Comparison of ENCODE assay signal across 27 cellular contexts in the genomic region with DNA sequence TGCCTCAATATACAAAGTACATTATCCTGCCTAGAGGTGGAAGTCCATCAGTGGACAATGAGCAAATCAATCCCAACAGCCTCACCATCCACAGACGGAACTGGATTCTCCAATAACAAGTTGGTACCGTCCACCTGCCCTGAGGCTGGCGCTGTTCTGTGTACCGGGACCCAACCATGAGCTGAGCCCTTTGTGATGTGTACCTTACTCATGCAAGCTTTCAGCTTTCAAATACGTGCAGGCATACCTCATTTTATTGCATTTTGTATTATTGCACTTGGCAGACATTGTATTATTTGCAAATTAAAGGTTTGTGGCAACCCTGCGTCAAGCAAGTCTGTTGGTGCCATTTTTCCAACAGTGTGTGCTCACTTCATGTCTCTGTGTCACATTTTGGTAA.
DNase-seq lines count a peak whose midpoint lies in the region; ATAC-seq, FAIRE-seq and TF ChIP-seq lines count a peak whose summit lies in the region.
"Had no signal": no experiment of that assay in that cellular context is flagged by ENCODE, and none has a peak within 500 bp of the region (broad histone marks: within the 10 kb centered on the region; RNA-seq: fewer than 3 reads in every experiment).

No MANE protein-coding gene starts in this region.

- TF ChIP-seq CTCF in mucosa of descending colon (IDR thresholded peaks at IDR 0.05) = no peak

- no peak for FAIRE-seq in small intestine (lab: Jason Lieb, UNC)
- FAIRE-seq: A549, D721Med, GM12878, GM12892, GM18507, GM19239 had no signal

- no peak overlapping the region for H3K27ac ChIP-seq in small intestine (ENCODE audit: low read depth in 1 of 2, low read length in 1 of 2)
- H3K27ac ChIP-seq: 22Rv1; A549; BLaER1 treated with 17β-estradiol and CSF1 and Interleukin-3, amounts not matched to agents 10 nM and 100 nM; C4-2B had no signal

- no peak overlapping the region for H3K4me3 ChIP-seq in mucosa of descending colon
- H3K4me3 ChIP-seq in small intestine (ENCODE audit: low read depth in 1 of 2, low read length in 2 of 2) = no peak overlapping the region
- H3K4me3 ChIP-seq: A549; BLaER1 treated with 17β-estradiol and CSF1 and Interleukin-3, amounts not matched to agents 10 nM and 100 nM; GM12878 had no signal

- no peaks in the 10 kb centered on the region for H3K9me3 ChIP-seq in mucosa of descending colon
- no peaks in the 10 kb centered on the region for H3K9me3 ChIP-seq in small intestine (ENCODE audit: control insufficient read depth, low read depth)
- H3K9me3 ChIP-seq: A549, Caco-2 had no signal

- POLR2A ChIA-PET in activated CD4-positive, alpha-beta T cell treated with anti-CD3 and anti-CD28 coated beads, Interleukin-2, amount 10 ng/mL, durations not matched to agents 7 days and 5 days (lab: Charles Lee) = no interaction called here

- H3K36me3 ChIP-seq in mucosa of descending colon (ENCODE audit: low read depth) = no peaks in the 10 kb centered on the region
- H3K36me3 ChIP-seq in small intestine (ENCODE audit: control insufficient read depth in 2 of 2, insufficient read depth in 2 of 2, low read length in 2 of 2) = no peaks in the 10 kb centered on the region
- H3K36me3 ChIP-seq: BLaER1 treated with 17β-estradiol and CSF1 and Interleukin-3, amounts not matched to agents 10 nM and 100 nM had no signal

- intact Hi-C loops in activated CD4-positive, alpha-beta T cell treated with anti-CD3 and anti-CD28 coated beads, Interleukin-2, amount 10 ng/mL, durations not matched to agents 24 days and 14 days (cut with micrococcal nuclease) = no loop called here
- intact Hi-C loops in mucosa of descending colon (cut with DNase I, micrococcal nuclease) = no loop called here

- H3K4me1 Mint-ChIP-seq in activated CD4-positive, alpha-beta T cell treated with anti-CD3 and anti-CD28 coated beads, Interleukin-2, amount 10 ng/mL, durations not matched to agents 24 days and 14 days = no peaks in the 10 kb centered on the region
- no peaks in the 10 kb centered on the region for H3K4me1 Mint-ChIP-seq in activated CD4-positive, alpha-beta T cell treated with anti-CD3 and anti-CD28 coated beads, Interleukin-2, amount 10 ng/mL, durations not matched to agents 7 days and 5 days
- H3K4me1 Mint-ChIP-seq: B cell had no signal

- peak; percentile 77 for ATAC-seq in mucosa of descending colon
- ATAC-seq in GM18867 (IDR thresholded peaks at IDR 0.05; ENCODE audit: unreplicated experiment) = no peak
- ATAC-seq: A549; CD8-positive, alpha-beta T cell; GM12878 had no signal

- no peaks in the 10 kb centered on the region for H3K36me3 Mint-ChIP-seq in activated CD4-positive, alpha-beta T cell treated with anti-CD3 and anti-CD28 coated beads, Interleukin-2, amount 10 ng/mL, durations not matched to agents 24 days and 14 days (ENCODE audit: low read depth)
- no peaks in the 10 kb centered on the region for H3K36me3 Mint-ChIP-seq in activated CD4-positive, alpha-beta T cell treated with anti-CD3 and anti-CD28 coated beads, Interleukin-2, amount 10 ng/mL, durations not matched to agents 7 days and 5 days (ENCODE audit: low read depth)
- H3K36me3 Mint-ChIP-seq: CD8-positive, alpha-beta T cell had no signal

- DNase-seq in activated CD4-positive, alpha-beta T cell treated with anti-CD3 and anti-CD28 coated beads, Interleukin-2, amount 10 ng/mL, durations not matched to agents 24 days and 14 days = peak; percentile 8
- DNase-seq in activated CD4-positive, alpha-beta T cell treated with anti-CD3 and anti-CD28 coated beads, Interleukin-2, amount 10 ng/mL, durations not matched to agents 7 days and 5 days = no peak
- DNase-seq in mucosa of descending colon (peak in 2 of 3 donors; percentile 33 to 56), small intestine (peak; percentile 9), dermis blood vessel endothelial cell (no peak), NCI-H1092 treated with DMSO at 0.1 percent for 48 hours (lab: John Stamatoyannopoulos, UW) (no peak)
- DNase-seq: AML-193; Caco-2; Calu3; CD4-positive, alpha-beta T cell; CD8-positive, alpha-beta T cell; DMS53; DMS79; DND-41; EL; GDM1 had no signal

- H3K27me3 ChIP-seq in small intestine (ENCODE audit: control insufficient read depth in 2 of 2, insufficient read depth in 2 of 2, low read length in 2 of 2) = no peaks in the 10 kb centered on the region
- H3K27me3 ChIP-seq: BLaER1 treated with 17β-estradiol and CSF1 and Interleukin-3, amounts not matched to agents 10 nM and 100 nM had no signal

- 18 to 64% (median 34%) methylated on average over 6 of the region's 6 CpGs for WGBS in small intestine, 3 donors

- H3K4me1 ChIP-seq in mucosa of descending colon (ENCODE audit: low read depth) (peaks cover 6% of the 10 kb centered on the region), small intestine (ENCODE audit: control insufficient read depth in 2 of 2, insufficient read depth in 1 of 2, low read depth in 1 of 2, low read length in 1 of 2) (no peaks in the 10 kb centered on the region)
- H3K4me1 ChIP-seq: A549; BLaER1 treated with 17β-estradiol and CSF1 and Interleukin-3, amounts not matched to agents 10 nM and 100 nM; Caco-2 had no signal

- H3K4me3 Mint-ChIP-seq in activated CD4-positive, alpha-beta T cell treated with anti-CD3 and anti-CD28 coated beads, Interleukin-2, amount 10 ng/mL, durations not matched to agents 24 days and 14 days = no peak overlapping the region
- H3K4me3 Mint-ChIP-seq in activated CD4-positive, alpha-beta T cell treated with anti-CD3 and anti-CD28 coated beads, Interleukin-2, amount 10 ng/mL, durations not matched to agents 7 days and 5 days = no peak overlapping the region
- H3K4me3 Mint-ChIP-seq: B cell; CD4-positive, alpha-beta T cell; CD8-positive, alpha-beta T cell had no signal

- H3K27ac Mint-ChIP-seq in activated CD4-positive, alpha-beta T cell treated with anti-CD3 and anti-CD28 coated beads, Interleukin-2, amount 10 ng/mL, durations not matched to agents 24 days and 14 days = no peak overlapping the region
- H3K27ac Mint-ChIP-seq in activated CD4-positive, alpha-beta T cell treated with anti-CD3 and anti-CD28 coated beads, Interleukin-2, amount 10 ng/mL, durations not matched to agents 7 days and 5 days = no peak overlapping the region
- H3K27ac Mint-ChIP-seq: B cell; CD4-positive, alpha-beta T cell; CD8-positive, alpha-beta T cell had no signal

- CTCF ChIA-PET in activated CD4-positive, alpha-beta T cell treated with anti-CD3 and anti-CD28 coated beads, Interleukin-2, amount 10 ng/mL, durations not matched to agents 7 days and 5 days (lab: Charles Lee) = no interaction called here

- H3K27me3 Mint-ChIP-seq in activated CD4-positive, alpha-beta T cell treated with anti-CD3 and anti-CD28 coated beads, Interleukin-2, amount 10 ng/mL, durations not matched to agents 24 days and 14 days = peaks cover 3% of the 10 kb centered on the region
- no peaks in the 10 kb centered on the region for H3K27me3 Mint-ChIP-seq in activated CD4-positive, alpha-beta T cell treated with anti-CD3 and anti-CD28 coated beads, Interleukin-2, amount 10 ng/mL, durations not matched to agents 7 days and 5 days
- H3K27me3 Mint-ChIP-seq: B cell had no signal

- no peaks in the 10 kb centered on the region for H3K9me3 Mint-ChIP-seq in activated CD4-positive, alpha-beta T cell treated with anti-CD3 and anti-CD28 coated beads, Interleukin-2, amount 10 ng/mL, durations not matched to agents 24 days and 14 days
- H3K9me3 Mint-ChIP-seq in activated CD4-positive, alpha-beta T cell treated with anti-CD3 and anti-CD28 coated beads, Interleukin-2, amount 10 ng/mL, durations not matched to agents 7 days and 5 days = no peaks in the 10 kb centered on the region
- H3K9me3 Mint-ChIP-seq: CD4-positive, alpha-beta T cell; CD8-positive, alpha-beta T cell had no signal

Comparison
In these comparisons a context has a peak if more than half of its experiments do, and no peak if none do; other contexts are left out.
1. DNase-seq: peak in activated CD4-positive, alpha-beta T cell treated with anti-CD3 and anti-CD28 coated beads, Interleukin-2, amount 10 ng/mL, durations not matched to agents 24 days and 14 days (single experiment), mucosa of descending colon (2 of 3) and small intestine (single experiment); none in activated CD4-positive, alpha-beta T cell treated with anti-CD3 and anti-CD28 coated beads, Interleukin-2, amount 10 ng/mL, durations not matched to agents 7 days and 5 days (single experiment), dermis blood vessel endothelial cell (single experiment) and NCI-H1092 treated with DMSO at 0.1 percent for 48 hours (single experiment).